10 cellular contexts compared by ENCODE assay signal in genomic region chr12:111412830-111413441, GRCh38. TPM values are rescaled to one million over a fixed set of nuclear protein-coding genes. Genes with fewer than 3 reads are reported as not detected.
A peak's percentile ranks its signal among the peaks of the same experiment; 100 is the strongest.
DNase-seq lines count a peak whose midpoint lies in the region; ATAC-seq and TF ChIP-seq lines count a peak whose summit lies in the region.
"Had no signal": no experiment of that assay in that cellular context is flagged by ENCODE, and none has a peak within 500 bp of the region (broad histone marks: within the 10 kb centered on the region; RNA-seq: fewer than 3 reads in every experiment).

No MANE protein-coding gene starts in this region.

- no TSS peak for BruUV-seq in MCF 10A (replicated peaks; lab: Mats Ljungman, UMichigan)

- no peak for TF ChIP-seq CTCF in breast epithelium (IDR thresholded peaks at IDR 0.05)
- TF ChIP-seq CTCF in MCF 10A (IDR thresholded peaks at IDR 0.05; ENCODE audit: unreplicated experiment) = no peak
- no peak for TF ChIP-seq CTCF in tibial nerve (IDR thresholded peaks at IDR 0.05)

- peak overlapping the region; percentile 50 to 71 for H3K27ac ChIP-seq in breast epithelium
- peak overlapping the region in 3 of 4 donors; percentile 60 to 95 (median 90) for H3K27ac ChIP-seq in tibial nerve

- no peak overlapping the region for H3K4me3 Mint-ChIP-seq in MCF 10A (ENCODE audit: unreplicated experiment)
- H3K4me3 Mint-ChIP-seq in activated T-helper 2 cell treated with anti-CD3 and anti-CD28 coated beads, Interferon-gamma antibody, Interleukin-2, Interleukin-4, amounts not matched to agents 10 μg/mL and 5 μg/mL and 100 μg/mL, durations not matched to agents 14 hours and 24 hours and 36 hours (ENCODE audit: low read depth) = peak overlapping the region; percentile 30
- peak overlapping the region; percentile 38 for H3K4me3 Mint-ChIP-seq in memory B cell

- ATAC-seq in memory B cell (ENCODE audit: low read depth) (no peak), GM19324 (IDR thresholded peaks at IDR 0.05; ENCODE audit: low FRiP score, unreplicated experiment) (no peak)

- H3K27me3 ChIP-seq in breast epithelium (no peaks in the 10 kb centered on the region), tibial nerve (no peaks in the 10 kb centered on the region)

- no peak overlapping the region for H3K27ac Mint-ChIP-seq in MCF 10A (ENCODE audit: low read depth, unreplicated experiment)
- peak overlapping the region; percentile 73 for H3K27ac Mint-ChIP-seq in activated T-helper 2 cell treated with anti-CD3 and anti-CD28 coated beads, Interferon-gamma antibody, Interleukin-2, Interleukin-4, amounts not matched to agents 10 μg/mL and 5 μg/mL and 100 μg/mL, durations not matched to agents 14 hours and 24 hours and 36 hours
- H3K27ac Mint-ChIP-seq in memory B cell = peak overlapping the region; percentile 87

- WGBS in tibial nerve, 2 donors = 47 to 48% methylated on average over 6 of the region's 6 CpGs

- H3K36me3 ChIP-seq in breast epithelium = no peaks in the 10 kb centered on the region
- peaks cover 0 to 12% (median 0%) of the 10 kb centered on the region in 3 donors for H3K36me3 ChIP-seq in tibial nerve

- CTCF ChIA-PET in MCF 10A (lab: Yijun Ruan, JAX) = interaction anchor here (0.6 to 3.6 kb wide), 6 partner anchors 13 to 509 kb away, joined by 3 to 26 read pairs (median 4); no protein-coding TSS in a partner anchor

- intact Hi-C loops in breast epithelium (cut with DNase I; ENCODE audit: low total_unique reads) (no loop called here), MCF 10A (cut with micrococcal nuclease) (no loop called here)
- intact Hi-C loops in activated T-helper 2 cell treated with anti-CD3 and anti-CD28 coated beads, Interferon-gamma antibody, Interleukin-2, Interleukin-4, amounts not matched to agents 10 μg/mL and 5 μg/mL and 100 μg/mL, durations not matched to agents 14 hours and 24 hours and 36 hours (cut with micrococcal nuclease) = no loop called here

- H3K36me3 Mint-ChIP-seq in MCF 10A (ENCODE audit: insufficient read depth, unreplicated experiment) (no peaks in the 10 kb centered on the region), memory B cell (peaks cover 4% of the 10 kb centered on the region)
- peaks cover 48% of the 10 kb centered on the region for H3K36me3 Mint-ChIP-seq in activated T-helper 2 cell treated with anti-CD3 and anti-CD28 coated beads, Interferon-gamma antibody, Interleukin-2, Interleukin-4, amounts not matched to agents 10 μg/mL and 5 μg/mL and 100 μg/mL, durations not matched to agents 14 hours and 24 hours and 36 hours (ENCODE audit: low read depth)

- POLR2A ChIA-PET in MCF 10A (lab: Yijun Ruan, JAX) = interaction anchor here (0.7 to 1.3 kb wide), 4 partner anchors 9 to 21 kb away, joined by 3 read pairs; no protein-coding TSS in a partner anchor

- H3K9me3 Mint-ChIP-seq in MCF 10A (ENCODE audit: unreplicated experiment) (no peaks in the 10 kb centered on the region), memory B cell (no peaks in the 10 kb centered on the region)
- H3K9me3 Mint-ChIP-seq in activated T-helper 2 cell treated with anti-CD3 and anti-CD28 coated beads, Interferon-gamma antibody, Interleukin-2, Interleukin-4, amounts not matched to agents 10 μg/mL and 5 μg/mL and 100 μg/mL, durations not matched to agents 14 hours and 24 hours and 36 hours = no peaks in the 10 kb centered on the region

- H3K9me3 ChIP-seq in breast epithelium (no peaks in the 10 kb centered on the region), tibial nerve (no peaks in the 10 kb centered on the region)

- H3K4me3 ChIP-seq in breast epithelium (no peak overlapping the region), tibial nerve (no peak overlapping the region)

- H3K27me3 Mint-ChIP-seq in MCF 10A (ENCODE audit: insufficient read depth, unreplicated experiment) = no peaks in the 10 kb centered on the region
- H3K27me3 Mint-ChIP-seq in activated T-helper 2 cell treated with anti-CD3 and anti-CD28 coated beads, Interferon-gamma antibody, Interleukin-2, Interleukin-4, amounts not matched to agents 10 μg/mL and 5 μg/mL and 100 μg/mL, durations not matched to agents 14 hours and 24 hours and 36 hours (ENCODE audit: low read depth) = no peaks in the 10 kb centered on the region
- H3K27me3 Mint-ChIP-seq in memory B cell = no peaks in the 10 kb centered on the region

- peaks cover 11 to 19% of the 10 kb centered on the region in 2 donors for H3K4me1 ChIP-seq in breast epithelium
- peaks cover 0 to 73% (median 61%) of the 10 kb centered on the region in 4 donors for H3K4me1 ChIP-seq in tibial nerve

- no peak for TF ChIP-seq EP300 in tibial nerve (IDR thresholded peaks at IDR 0.05)

- TF ChIP-seq POLR2A in breast epithelium (IDR thresholded peaks at IDR 0.05) (no peak), tibial nerve (IDR thresholded peaks at IDR 0.05) (no peak)

- DNase-seq in breast epithelium (ENCODE audit: low spot score in 2 of 2) = no peak
- no peak for DNase-seq in MCF 10A (ENCODE audit: unreplicated experiment)
- DNase-seq in activated T-helper 2 cell treated with anti-CD3 and anti-CD28 coated beads, Interferon-gamma antibody, Interleukin-2, Interleukin-4, amounts not matched to agents 10 μg/mL and 5 μg/mL and 100 μg/mL, durations not matched to agents 14 hours and 24 hours and 36 hours (ENCODE audit: low spot score) = no peak
- no peak for DNase-seq in memory B cell (ENCODE audit: low spot score in 2 of 2)
- DNase-seq in tibial nerve (ENCODE audit: low spot score in 2 of 2) = no peak
- DNase-seq in NCI-H1092 (lab: John Stamatoyannopoulos, UW) = no peak
- DNase-seq in stimulated activated naive CD4-positive, alpha-beta T cell (lab: John Stamatoyannopoulos, UW) = no peak
- DNase-seq: activated CD4-positive, CD25-positive, alpha-beta regulatory T cell; NCI-H524 treated with DMSO at 0.1 percent for 48 hours had no signal

- H3K4me1 Mint-ChIP-seq in MCF 10A (ENCODE audit: insufficient read depth, unreplicated experiment) (peaks cover 12% of the 10 kb centered on the region), memory B cell (peaks cover 57% of the 10 kb centered on the region)
- H3K4me1 Mint-ChIP-seq in activated T-helper 2 cell treated with anti-CD3 and anti-CD28 coated beads, Interferon-gamma antibody, Interleukin-2, Interleukin-4, amounts not matched to agents 10 μg/mL and 5 μg/mL and 100 μg/mL, durations not matched to agents 14 hours and 24 hours and 36 hours (ENCODE audit: low read depth) = peaks cover 51% of the 10 kb centered on the region

RNA-seq across cellular contexts. Expression of gene SH2B3, which starts 7.2 kb away (rescaled TPM):
- total RNA-seq in breast epithelium (10 to 100 TPM; 13.9 to 27.4 (median 17.4) TPM), MCF 10A (2022) (4.5 and 5.1 TPM in 2 replicates), tibial nerve (10 to 100 TPM; 21.4 to 79.8 (median 36.3) TPM)
- total RNA-seq in activated T-helper 2 cell treated with anti-CD3 and anti-CD28 coated beads, Interferon-gamma antibody, Interleukin-2, Interleukin-4, amounts not matched to agents 10 μg/mL and 5 μg/mL and 100 μg/mL, durations not matched to agents 14 hours and 24 hours and 36 hours = 48.3 and 50.9 TPM in 2 replicates

RNA-seq across cellular contexts. Expression of gene PHETA1, which starts 44.0 kb away (rescaled TPM):
- 10 to 100 TPM in 2 of 3 donors, 1 to 10 TPM in 1; 6.6 to 10.9 (median 10.2) TPM for total RNA-seq in breast epithelium
- 3.4 and 4.0 TPM in 2 replicates for total RNA-seq in MCF 10A (2022)
- total RNA-seq in activated T-helper 2 cell treated with anti-CD3 and anti-CD28 coated beads, Interferon-gamma antibody, Interleukin-2, Interleukin-4, amounts not matched to agents 10 μg/mL and 5 μg/mL and 100 μg/mL, durations not matched to agents 14 hours and 24 hours and 36 hours = 3.9 and 4.3 TPM in 2 replicates
- 10 to 100 TPM; 12.7 to 26.6 (median 18.3) TPM for total RNA-seq in tibial nerve
